ENCODE assay signal across 12 cellular contexts in the genomic region with DNA sequence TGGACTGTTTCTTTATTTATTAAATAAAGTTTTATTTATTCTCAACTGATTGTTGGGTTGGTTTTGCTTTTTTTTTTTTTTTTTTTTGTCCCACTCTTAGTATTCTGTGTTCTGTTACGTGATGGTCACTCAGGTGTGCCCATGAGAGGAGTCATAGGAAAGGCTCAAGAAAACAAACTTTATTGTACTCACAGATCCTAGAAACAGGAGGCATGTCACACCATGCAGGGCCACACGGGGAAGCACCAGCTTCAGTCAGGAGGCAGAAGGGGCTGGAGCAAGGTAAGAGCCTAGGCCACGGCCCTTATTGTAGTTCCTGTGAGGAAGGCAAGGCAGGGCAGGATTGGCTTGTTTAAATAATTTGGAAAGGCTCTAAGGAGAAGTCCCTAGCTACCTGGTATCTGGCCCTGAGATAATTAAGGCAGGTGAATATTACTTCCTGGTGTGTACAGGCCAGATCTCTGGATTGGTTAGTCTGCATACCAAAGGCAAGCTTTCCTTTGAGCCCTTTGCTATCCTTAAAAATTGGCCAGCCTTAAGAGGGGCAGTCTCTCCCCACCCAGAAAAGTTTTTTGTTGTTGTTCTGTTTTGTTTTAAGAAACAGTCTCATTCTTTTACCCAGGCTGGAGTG. TPM values are rescaled to one million over a fixed set of nuclear protein-coding genes. Genes with fewer than 3 reads are reported as not detected.
DNase-seq lines count a peak whose midpoint lies in the region; ATAC-seq and TF ChIP-seq lines count a peak whose summit lies in the region.
"Had no signal": no experiment of that assay in that cellular context is flagged by ENCODE, and none has a peak within 500 bp of the region (broad histone marks: within the 10 kb centered on the region; RNA-seq: fewer than 3 reads in every experiment).

No MANE protein-coding gene starts in this region.

- DNase-seq in ELF-1 (ENCODE audit: low read depth, low spot score), result peak; percentile 55
- peak; percentile 18 for DNase-seq in HT-29 (ENCODE audit: low spot score)
- DNase-seq in WERI-Rb-1, result peak; percentile 55
- DNase-seq in left colon, result peak in 1 of 2 donors; percentile 30
- DNase-seq in trophoblast cell, result no peak
- no peak for DNase-seq in NCI-H187 treated with DMSO at 0.1 percent for 48 hours (lab: John Stamatoyannopoulos, UW)
- DNase-seq: activated CD8-positive, alpha-beta memory T cell treated with anti-CD3 and anti-CD28 coated beads for 24 hours; activated naive CD8-positive, alpha-beta T cell treated with anti-CD3 and anti-CD28 coated beads for 36 hours; left cardiac atrium; NCI-H748 treated with DMSO at 0.1 percent for 48 hours had no signal

- no peaks in the 10 kb centered on the region for H3K4me1 ChIP-seq in trophoblast cell (ENCODE audit: control insufficient read depth in 1 of 2, insufficient read depth in 2 of 2, low read length in 2 of 2)

- H2BK12ac ChIP-seq in trophoblast cell (ENCODE audit: low read length), result no peak overlapping the region

- no peak overlapping the region for H3K9ac ChIP-seq in trophoblast cell (ENCODE audit: low read length)

- no peak overlapping the region for H4K91ac ChIP-seq in trophoblast cell (ENCODE audit: low read depth, low read length)

- no peak overlapping the region for H2BK5ac ChIP-seq in trophoblast cell (ENCODE audit: low read depth, low read length, poor library complexity)

- intact Hi-C loops in left colon (cut with DNase I, micrococcal nuclease), result no loop called here

- no peaks in the 10 kb centered on the region for H3K36me3 ChIP-seq in WERI-Rb-1
- no peaks in the 10 kb centered on the region for H3K36me3 ChIP-seq in trophoblast cell (ENCODE audit: control insufficient read depth in 1 of 2, insufficient read depth in 2 of 2, low read length in 2 of 2)

- H3K27ac ChIP-seq in WERI-Rb-1, result no peak overlapping the region
- no peak overlapping the region for H3K27ac ChIP-seq in trophoblast cell (ENCODE audit: low read depth, low read length)

- ATAC-seq in left colon, result peak; percentile 64
- ATAC-seq in GM18517 (IDR thresholded peaks at IDR 0.05; ENCODE audit: unreplicated experiment), result no peak
- no peak for ATAC-seq in HG03108 (IDR thresholded peaks at IDR 0.05; ENCODE audit: unreplicated experiment)
- ATAC-seq: left cardiac atrium had no signal

- no peak overlapping the region for H2AFZ ChIP-seq in trophoblast cell (ENCODE audit: insufficient read depth, low read length, poor library complexity)

- H4K8ac ChIP-seq in trophoblast cell (ENCODE audit: low read depth, low read length), result no peak overlapping the region

- H3K4me2 ChIP-seq in trophoblast cell (ENCODE audit: low read length), result no peak overlapping the region

- H3K9me3 ChIP-seq in WERI-Rb-1 (ENCODE audit: severe bottlenecking), result no peaks in the 10 kb centered on the region
- no peaks in the 10 kb centered on the region for H3K9me3 ChIP-seq in trophoblast cell (ENCODE audit: insufficient read depth, low read depth, low read length)

- no peak overlapping the region for H2AK5ac ChIP-seq in trophoblast cell (ENCODE audit: low read length)

- H4K12ac ChIP-seq in trophoblast cell (ENCODE audit: low read depth, low read length), result no peak overlapping the region

- peak; percentile 56 for TF ChIP-seq CTCF in WERI-Rb-1 (IDR thresholded peaks at IDR 0.05; ENCODE audit: low read depth, low read length)

- no peak overlapping the region for H2BK120ac ChIP-seq in trophoblast cell (ENCODE audit: insufficient read depth, low read length, poor library complexity)

- no peak overlapping the region for H3K14ac ChIP-seq in trophoblast cell (ENCODE audit: low read length)

- H3K79me2 ChIP-seq in trophoblast cell (ENCODE audit: control insufficient read depth, insufficient read depth, low read length, poor library complexity), result no peaks in the 10 kb centered on the region

- no peak overlapping the region for H3K18ac ChIP-seq in trophoblast cell (ENCODE audit: low read length)

- H3K79me1 ChIP-seq in trophoblast cell (ENCODE audit: low read length), result no peaks in the 10 kb centered on the region

- no peaks in the 10 kb centered on the region for H3K27me3 ChIP-seq in WERI-Rb-1 (ENCODE audit: insufficient read depth, low read depth, severe bottlenecking)
- H3K27me3 ChIP-seq in trophoblast cell (ENCODE audit: insufficient read depth, low read length), result no peaks in the 10 kb centered on the region

- H3K4me3 ChIP-seq in WERI-Rb-1 (ENCODE audit: low read depth, low read length), result no peak overlapping the region
- H3K4me3 ChIP-seq in trophoblast cell (ENCODE audit: low read depth, low read length), result no peak overlapping the region

- H3K4ac ChIP-seq in trophoblast cell (ENCODE audit: low read depth, low read length), result no peak overlapping the region

- no peak overlapping the region for H3K23ac ChIP-seq in trophoblast cell (ENCODE audit: low read length)

- WGBS in trophoblast cell (ENCODE audit: extremely low coverage, insufficient coverage, insufficient read length), result no CpG with 5 or more reads among the region's 3 CpGs

RNA-seq across cellular contexts. Expression of a gene that starts 8.3 kb away (rescaled TPM):
- 0.29 TPM in 1 of 2 replicates, not detected in the other for total RNA-seq in HT-29 (2014; rRNA removed; shearing (Covaris generic))
- total RNA-seq in left colon, result under 1 TPM in 1 of 2 donors, not detected in 1; 0.22 TPM
- polyA plus RNA-seq in trophoblast cell (2013), result 0.05 and 0.07 TPM in 2 replicates
- total RNA-seq: activated naive CD8-positive, alpha-beta T cell treated with anti-CD3 and anti-CD28 coated beads for 36 hours; left cardiac atrium had no signal

Comparison
In these comparisons a context has a peak if more than half of its experiments do, and no peak if none do; other contexts are left out.
1. DNase-seq: peak in ELF-1 (single experiment), HT-29 (single experiment) and WERI-Rb-1 (single experiment); none in trophoblast cell (0 of 2) and NCI-H187 treated with DMSO at 0.1 percent for 48 hours (single experiment).